ENCODE assay signal across 8 cellular contexts in genomic region chr4:167233523-167234387, GRCh38. TPM values are rescaled to one million over a fixed set of nuclear protein-coding genes. Genes with fewer than 3 reads are reported as not detected.
DNase-seq lines count a peak whose midpoint lies in the region; ATAC-seq and TF ChIP-seq lines count a peak whose summit lies in the region.

No MANE protein-coding gene starts in this region.

- TF ChIP-seq POLR2A in body of pancreas (IDR thresholded peaks at IDR 0.05) = no peak

- H3K4me3 ChIP-seq in HUES6 (ENCODE audit: low read depth, low read length) (peak overlapping the region; percentile 77), body of pancreas (peak overlapping the region in 1 of 2 donors; percentile 10)

- 1 to 2% methylated on average over 26 to 47 of the region's 47 CpGs for WGBS in body of pancreas, 2 donors

- H3K36me3 ChIP-seq in HUES6 (ENCODE audit: control insufficient read depth, insufficient read depth, low read length) (no peaks in the 10 kb centered on the region), body of pancreas (replicated peaks in 1 of 2; ENCODE audit: insufficient read depth in 1 of 2, low read depth in 2 of 2) (no peaks in the 10 kb centered on the region)

- TF ChIP-seq CTCF in body of pancreas (IDR thresholded peaks at IDR 0.05) = no peak

- peak overlapping the region; percentile 34 for H3K9ac ChIP-seq in HUES6 (ENCODE audit: low read length)

- ATAC-seq in body of pancreas = peak; percentile 24

- no peak overlapping the region for H3K27ac ChIP-seq in HUES6 (ENCODE audit: low read depth, low read length)
- H3K27ac ChIP-seq in body of pancreas = no peak overlapping the region
- H3K27ac ChIP-seq in substantia nigra (ENCODE audit: low read depth, low read length, poor library complexity, severe bottlenecking) = peak overlapping the region; percentile 97

- H3K9me3 ChIP-seq in HUES6 (ENCODE audit: control insufficient read depth, insufficient read depth, low read depth, low read length) (no peaks in the 10 kb centered on the region), body of pancreas (no peaks in the 10 kb centered on the region)

- H3K4me1 ChIP-seq in HUES6 (ENCODE audit: control insufficient read depth, insufficient read depth, low read length) (peaks cover 10% of the 10 kb centered on the region; the same call in 1 of the 2 replicates), body of pancreas (peaks cover 16% of the 10 kb centered on the region)

- intact Hi-C loops in body of pancreas (cut with DNase I) = no loop called here

- DNase-seq in NCI-H82 (lab: John Stamatoyannopoulos, UW) (peak; percentile 28), NCI-H82 treated with DMSO at 0.1 percent for 48 hours (lab: John Stamatoyannopoulos, UW; ENCODE audit: unreplicated experiment) (no peak), body of pancreas (no peak), kidney tubule cell (ENCODE audit: low spot score) (peak; percentile 19), substantia nigra (lab: John Stamatoyannopoulos, UW) (peak in 45 of 49 donors; percentile 12 to 89 (median 57)), T-helper 9 cell (no peak)
- DNase-seq in activated CD4-positive, alpha-beta T cell treated with anti-CD3 and anti-CD28 coated beads for 1 hour = no peak

- H3K27me3 ChIP-seq in HUES6 (ENCODE audit: control insufficient read depth, insufficient read depth, low read length) (peaks cover 66% of the 10 kb centered on the region), body of pancreas (peaks cover 0 to 11% of the 10 kb centered on the region in 2 donors)

RNA-seq across cellular contexts. Expression of gene SPOCK3, which starts 0.5 kb away (rescaled TPM):
- total RNA-seq in body of pancreas = not detected

Comparison
In these comparisons a context has a peak if more than half of its experiments do, and no peak if none do; other contexts are left out.
1. DNase-seq: peak in NCI-H82 (single experiment), kidney tubule cell (single experiment) and substantia nigra (45 of 49); none in NCI-H82 treated with DMSO at 0.1 percent for 48 hours (single experiment), body of pancreas (0 of 4), activated CD4-positive, alpha-beta T cell treated with anti-CD3 and anti-CD28 coated beads for 1 hour (single experiment) and T-helper 9 cell (single experiment).